1 cellular context compared by ENCODE assay signal in genomic region chr14:53458368-53458814, GRCh38.
TF ChIP-seq lines count a peak whose summit lies in the region.

No MANE protein-coding gene starts in this region.

TF ChIP-seq in HepG2, 621 proteins besides CTCF, POLR2A, EP300 and RAD21 (continued from another document):
- TF ChIP-seq ZBTB26 (CRISPR knock-in tag; IDR thresholded peaks at IDR 0.05; ENCODE audit: borderline replicate concordance) (no peak), TBL1XR1 (IDR thresholded peaks at IDR 0.05; ENCODE audit: borderline replicate concordance, low read length, partially characterized antibody) (peak; percentile 67), ATF1 (CRISPR knock-in tag; IDR thresholded peaks at IDR 0.05) (peak; percentile 33; the same call in 1 of the 2 replicates), NCOA2 (CRISPR knock-in tag; IDR thresholded peaks at IDR 0.05) (peak; percentile 95)
